In the genomic region with DNA sequence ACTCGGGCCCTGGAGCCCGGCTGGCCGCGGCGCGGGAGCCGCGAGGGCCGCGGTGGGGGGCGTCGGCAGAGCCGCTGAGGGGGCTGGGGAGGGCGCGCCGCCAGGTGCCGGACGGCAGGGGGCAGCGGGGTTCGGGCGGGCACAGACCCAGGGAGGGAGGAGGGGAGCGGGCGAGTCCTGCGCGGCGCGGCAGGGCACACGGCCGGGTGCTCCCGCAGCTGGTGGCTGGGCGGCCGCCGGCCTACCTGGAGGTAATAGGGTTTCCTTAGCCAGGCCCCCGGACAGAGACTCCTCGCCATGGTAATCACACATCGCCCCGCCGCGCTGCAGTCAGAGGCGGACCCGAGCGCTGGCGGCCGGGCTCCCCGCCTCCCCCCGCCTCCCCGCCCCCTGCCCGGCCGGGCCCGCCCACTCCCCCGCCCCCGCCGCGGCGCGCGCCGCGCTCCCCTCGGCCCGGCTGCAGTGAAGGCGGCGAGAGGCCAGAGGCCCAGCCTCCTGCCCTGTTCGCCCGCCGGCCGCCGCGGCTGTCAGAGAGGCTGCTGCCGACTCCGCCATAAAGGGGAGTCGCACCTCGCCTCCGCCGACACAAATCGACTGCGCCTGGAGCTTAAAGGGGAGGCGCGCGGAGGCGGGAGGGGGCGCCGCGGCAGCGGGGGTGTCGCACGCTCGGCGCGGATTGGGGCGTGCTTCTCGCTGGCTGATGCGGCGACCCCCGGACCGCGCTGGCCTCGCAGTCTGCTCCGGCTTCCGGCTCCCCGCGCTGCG, we compare ENCODE assay signal across 8 cellular contexts. TPM values are rescaled to one million over a fixed set of nuclear protein-coding genes. Genes with fewer than 3 reads are reported as not detected.
DNase-seq lines count a peak whose midpoint lies in the region; ATAC-seq and FAIRE-seq lines count a peak whose summit lies in the region.

TSS of gene DIPK1A (minus strand) at position 332 of the 765 bp plus-strand sequence. CDS start at position 299, 33 bp downstream.

- peak; percentile 40 for DNase-seq in DMS153 (lab: John Stamatoyannopoulos, UW)
- peak; percentile 70 for DNase-seq in HuH-7.5 (ENCODE audit: low spot score)
- DNase-seq in SHP77 (lab: John Stamatoyannopoulos, UW) = peak; percentile 55 to 71
- peak; percentile 59 for DNase-seq in activated gamma-delta T cell treated with anti-CD3 and anti-CD28 coated beads, Interleukin-2, amount 50 U/mL, for 16 hours (ENCODE audit: low read depth)
- DNase-seq in frontal cortex (ENCODE audit: low spot score in 2 of 2) = peak; percentile 83 to 91
- peak; percentile 74 for DNase-seq in occipital lobe (lab: John Stamatoyannopoulos, UW)
- peak; percentile 67 for DNase-seq in superior temporal gyrus (ENCODE audit: extremely low spot score)

- ATAC-seq in GM21515 (IDR thresholded peaks at IDR 0.05; ENCODE audit: unreplicated experiment) = peak; percentile 43

- FAIRE-seq in frontal cortex (lab: Jason Lieb, UNC) = no peak

RNA-seq across cellular contexts. Expression of gene DIPK1A, which starts in this region (rescaled TPM):
- 24.5 TPM for total RNA-seq in frontal cortex
- 26.5 TPM for total RNA-seq in occipital lobe

Comparison
In these comparisons a context has a peak if more than half of its experiments do, and no peak if none do; other contexts are left out.
1. Peak in every context shown above with its lines: DNase-seq and ATAC-seq.